ENCODE assay signal across 1 cellular context in genomic region chr14:91113829-91114078, GRCh38.
TF ChIP-seq lines count a peak whose summit lies in the region.

DGLUCY (plus strand) TSS chr14:91114073; CDS start chr14:91160295, 46,222 bp downstream.

TF ChIP-seq in H1, 55 proteins besides CTCF, POLR2A, EP300 and RAD21 (continued from another document):
- peak; percentile 91 for TF ChIP-seq E2F6 (IDR thresholded peaks at IDR 0.05)
- TF ChIP-seq MAX (IDR thresholded peaks at IDR 0.05): peak; percentile 98
- TF ChIP-seq ATF3 (IDR thresholded peaks at IDR 0.05; ENCODE audit: insufficient read depth, low read depth, low read length): no peak
